Comparison of ENCODE assay signal across 1 cellular context in genomic region chr5:138610468-138611294, GRCh38.
TF ChIP-seq lines count a peak whose summit lies in the region.

No MANE protein-coding gene starts in this region.

TF ChIP-seq in SK-N-SH, 30 proteins besides CTCF, POLR2A, EP300 and RAD21 (continued from another document):
- TF ChIP-seq PBX3 (IDR thresholded peaks at IDR 0.05) (no peak), FOSL2 (IDR thresholded peaks at IDR 0.05; ENCODE audit: borderline replicate concordance, low read depth) (no peak), ELF1 (IDR thresholded peaks at IDR 0.05) (no peak)
